ENCODE assay signal across 8 cellular contexts in the genomic region with DNA sequence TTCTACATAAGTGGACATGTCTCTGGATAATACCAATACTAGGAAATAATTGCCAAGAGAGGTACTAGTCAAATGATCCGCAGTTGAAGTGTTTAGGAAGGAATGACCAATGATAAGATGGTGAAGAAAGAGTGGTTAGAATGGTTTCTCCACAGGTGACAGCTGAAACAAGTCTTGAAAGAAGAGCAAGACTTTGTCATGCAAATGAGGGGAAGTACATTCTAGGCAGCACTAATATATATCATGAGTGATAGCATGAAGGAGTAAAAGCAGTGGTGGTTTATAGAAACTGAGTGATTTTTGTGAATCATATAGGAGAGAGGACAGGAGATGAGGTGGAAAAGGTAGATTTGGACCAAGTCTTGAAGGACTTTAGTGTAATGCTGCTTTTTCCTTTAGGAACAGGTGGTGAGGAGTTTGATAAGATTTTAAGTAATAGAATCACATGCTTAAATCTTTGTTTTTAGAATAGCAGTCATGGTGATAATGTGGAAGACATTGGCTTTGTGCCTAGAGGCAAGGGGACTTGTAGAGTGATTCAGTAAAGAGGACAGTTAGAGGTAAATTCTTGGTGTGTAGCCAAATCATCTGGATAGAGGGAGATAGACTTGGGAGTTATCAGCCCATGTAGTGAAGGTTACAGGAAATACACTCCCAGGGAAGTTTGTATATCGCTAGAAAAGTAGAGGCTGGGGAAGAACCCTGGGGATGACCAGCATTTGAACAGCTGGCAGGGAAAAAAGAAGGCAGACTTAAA. TPM values are rescaled to one million over a fixed set of nuclear protein-coding genes. Genes with fewer than 3 reads are reported as not detected.
DNase-seq lines count a peak whose midpoint lies in the region; ATAC-seq, FAIRE-seq and TF ChIP-seq lines count a peak whose summit lies in the region.

No MANE protein-coding gene starts in this region.

- no peak for TF ChIP-seq CTCF in fibroblast of pulmonary artery (IDR thresholded peaks at IDR 0.05; ENCODE audit: low read length, missing control alignments)
- no peak for TF ChIP-seq CTCF in sigmoid colon (IDR thresholded peaks at IDR 0.05)
- no peak for TF ChIP-seq CTCF in RWPE1 (conservative IDR thresholded peaks at IDR 0.05; ENCODE audit: low read depth)

- TF ChIP-seq EP300 in sigmoid colon (IDR thresholded peaks at IDR 0.05): no peak

- intact Hi-C loops in sigmoid colon (cut with DNase I): no loop called here

- H3K27ac ChIP-seq in sigmoid colon: no peak overlapping the region
- H3K27ac ChIP-seq in RWPE1: no peak overlapping the region

- FAIRE-seq in GM18507 (lab: Jason Lieb, UNC): peak; percentile 75

- no peaks in the 10 kb centered on the region for H3K36me3 ChIP-seq in sigmoid colon

- DNase-seq in GM18507 (ENCODE audit: extremely low spot score, insufficient read length, low read depth) (peak; percentile 25), fibroblast of pulmonary artery (ENCODE audit: low read depth) (peak; percentile 50), NCI-H2227 (lab: John Stamatoyannopoulos, UW; ENCODE audit: unreplicated experiment) (no peak), sigmoid colon (no peak), AG20443 (ENCODE audit: low spot score) (no peak), RWPE1 (ENCODE audit: low spot score) (no peak)

- H3K27me3 ChIP-seq in sigmoid colon: no peaks in the 10 kb centered on the region

- H3K4me3 ChIP-seq in fibroblast of pulmonary artery (replicated peaks; ENCODE audit: low read depth, low read length): no peak overlapping the region
- no peak overlapping the region for H3K4me3 ChIP-seq in sigmoid colon

- CTCF ChIA-PET in RWPE1 (lab: Yijun Ruan, JAX): interaction anchor here (0.5 kb wide), 1 partner anchor 14 kb away, joined by 3 read pairs; no protein-coding TSS in a partner anchor

- no peak for TF ChIP-seq POLR2A in sigmoid colon (IDR thresholded peaks at IDR 0.05)

- 51 to 71% methylated on average over 2 of the region's 2 CpGs for WGBS in sigmoid colon, 2 donors

- ATAC-seq in GM21423 (IDR thresholded peaks at IDR 0.05; ENCODE audit: unreplicated experiment) (peak; percentile 90), HG03439 (IDR thresholded peaks at IDR 0.05; ENCODE audit: unreplicated experiment) (peak; percentile 92)

- peaks cover 0 to 17% (median 15%) of the 10 kb centered on the region in 4 donors for H3K4me1 ChIP-seq in sigmoid colon

- no peaks in the 10 kb centered on the region for H3K9me3 ChIP-seq in sigmoid colon

- POLR2A ChIA-PET in RWPE1 (lab: Yijun Ruan, JAX; ENCODE audit: low non-redundant PET): no interaction called here

RNA-seq across cellular contexts. Expression of a gene that starts 31.9 kb away (rescaled TPM):
- 100 to 1,000 TPM; 300 to 745 (median 456) TPM for total RNA-seq in sigmoid colon
- 10 to 100 TPM; 28.2 to 32.7 (median 31.4) TPM for polyA plus RNA-seq in sigmoid colon

Comparison
In these comparisons a context has a peak if more than half of its experiments do, and no peak if none do; other contexts are left out.
1. DNase-seq: peak in GM18507 (single experiment) and fibroblast of pulmonary artery (single experiment); none in NCI-H2227 (single experiment), sigmoid colon (single experiment), AG20443 (single experiment) and RWPE1 (single experiment).